In the genomic region with DNA sequence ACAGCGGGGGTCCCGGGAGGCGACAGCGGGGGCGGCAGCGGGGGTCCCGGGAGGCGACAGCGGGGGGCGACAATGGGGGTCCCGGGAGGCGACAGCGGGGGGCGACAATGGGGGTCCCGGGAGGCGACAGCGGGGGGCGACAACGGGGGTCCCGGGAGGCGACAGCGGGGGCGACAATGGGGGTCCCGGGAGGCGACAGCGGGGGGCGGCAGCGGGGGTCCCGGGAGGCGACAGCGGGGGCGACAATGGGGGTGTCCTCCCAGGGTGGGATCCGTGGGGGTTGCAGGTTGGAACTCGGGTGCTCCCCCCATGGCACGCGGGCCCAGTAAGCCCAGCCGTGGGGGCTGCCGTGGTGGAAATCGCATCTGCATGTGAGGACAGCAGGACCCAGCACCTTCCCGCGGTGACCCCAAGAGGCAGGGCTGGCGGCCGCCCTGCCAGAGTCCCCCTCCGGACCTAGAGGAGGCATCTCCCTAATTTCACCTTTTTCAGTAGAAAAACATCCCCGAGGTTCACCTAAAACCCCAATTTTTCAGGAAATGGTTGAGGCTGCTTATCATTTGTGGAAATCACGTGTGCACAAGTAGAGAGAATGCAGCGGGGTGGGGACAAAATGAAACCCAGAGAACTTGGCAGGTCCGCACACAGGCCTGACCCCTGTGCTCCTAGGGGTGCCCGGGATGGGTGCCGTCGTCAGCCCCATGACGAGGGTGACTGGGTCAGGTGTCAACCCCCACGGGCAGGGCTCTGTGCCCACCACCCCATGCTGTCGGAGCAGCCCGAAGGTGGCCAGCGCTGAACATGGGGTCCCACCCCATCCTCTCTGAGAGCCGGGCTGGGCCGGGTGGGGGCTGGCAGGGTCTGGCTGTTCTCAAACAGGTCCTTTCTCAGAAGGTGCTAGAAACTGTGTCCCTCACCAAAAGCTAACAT, we compare ENCODE assay signal across 21 cellular contexts. TPM values are rescaled to one million over a fixed set of nuclear protein-coding genes. Genes with fewer than 3 reads are reported as not detected.
A peak's percentile ranks its signal among the peaks of the same experiment; 100 is the strongest.
DNase-seq lines count a peak whose midpoint lies in the region; TF ChIP-seq lines count a peak whose summit lies in the region.
"Had no signal": no experiment of that assay in that cellular context is flagged by ENCODE, and none has a peak within 500 bp of the region (broad histone marks: within the 10 kb centered on the region; RNA-seq: fewer than 3 reads in every experiment).

No MANE protein-coding gene starts in this region.

- H3K27me3 Mint-ChIP-seq in activated CD4-positive, alpha-beta memory T cell treated with anti-CD3 and anti-CD28 coated beads, Interleukin-2, amount 10 ng/mL, durations not matched to agents 7 days and 5 days = peaks cover 4% of the 10 kb centered on the region
- no peaks in the 10 kb centered on the region for H3K27me3 Mint-ChIP-seq in activated CD4-positive, alpha-beta memory T cell treated with anti-CD3 and anti-CD28 coated beads for 36 hours
- no peaks in the 10 kb centered on the region for H3K27me3 Mint-ChIP-seq in CD8-positive, alpha-beta memory T cell
- peaks cover 5% of the 10 kb centered on the region for H3K27me3 Mint-ChIP-seq in glutamatergic neuron (ENCODE audit: unreplicated experiment)
- H3K27me3 Mint-ChIP-seq: stimulated activated naive CD8-positive, alpha-beta T cell treated with anti-CD3 and anti-CD28 coated beads, Interleukin-15, Interleukin-2, amounts not matched to agents 100 ng/mL and 50 ng/mL, for 24 hours had no signal

- peak overlapping the region; percentile 41 for H3K4me3 ChIP-seq in CD8-positive, alpha-beta memory T cell (ENCODE audit: low read length)
- H3K4me3 ChIP-seq: coronary artery, GM23338, prostate gland, SK-N-MC, upper lobe of left lung had no signal

- DNase-seq in activated CD4-positive, alpha-beta memory T cell treated with anti-CD3 and anti-CD28 coated beads, Interleukin-2, amount 10 ng/mL, durations not matched to agents 7 days and 5 days = no peak
- DNase-seq in activated CD4-positive, alpha-beta memory T cell treated with anti-CD3 and anti-CD28 coated beads for 36 hours = no peak
- peak in 1 of 5 donors; percentile 41 for DNase-seq in CD8-positive, alpha-beta memory T cell
- DNase-seq in glutamatergic neuron (peak; percentile 52), posterior vena cava (ENCODE audit: low spot score) (peak; percentile 78), T1000 (lab: John Stamatoyannopoulos, UW) (no peak), NCI-H1092 treated with DMSO at 0.1 percent for 48 hours (lab: John Stamatoyannopoulos, UW) (no peak), NCI-H1436 treated with DMSO at 0.1 percent for 48 hours (lab: John Stamatoyannopoulos, UW) (no peak)
- DNase-seq: activated CD8-positive, alpha-beta memory T cell treated with anti-CD3 and anti-CD28 coated beads for 24 hours; activated effector memory CD4-positive, alpha-beta T cell treated with Interleukin-2 at 50 U/mL for 16 hours; DMS79 treated with DMSO at 0.1 percent for 48 hours; foreskin melanocyte; IMR-90; NCI-H2171 treated with DMSO at 0.1 percent for 48 hours had no signal

- peak overlapping the region; percentile 56 for H3K27ac Mint-ChIP-seq in activated CD4-positive, alpha-beta memory T cell treated with anti-CD3 and anti-CD28 coated beads, Interleukin-2, amount 10 ng/mL, durations not matched to agents 7 days and 5 days
- H3K27ac Mint-ChIP-seq in activated CD4-positive, alpha-beta memory T cell treated with anti-CD3 and anti-CD28 coated beads for 36 hours = no peak overlapping the region
- peak overlapping the region in 2 of 8 donors; percentile 64 to 76 for H3K27ac Mint-ChIP-seq in CD8-positive, alpha-beta memory T cell
- peak overlapping the region; percentile 33 for H3K27ac Mint-ChIP-seq in glutamatergic neuron (ENCODE audit: unreplicated experiment)
- H3K27ac Mint-ChIP-seq: GM23338 had no signal

- no peak overlapping the region for H3K27ac ChIP-seq in CD8-positive, alpha-beta memory T cell (ENCODE audit: low read depth, low read length)
- H3K27ac ChIP-seq: coronary artery, epithelial cell of prostate, prostate gland, SK-N-MC, upper lobe of left lung had no signal

- CTCF ChIA-PET in activated CD4-positive, alpha-beta memory T cell treated with anti-CD3 and anti-CD28 coated beads, Interleukin-2, amount 10 ng/mL, durations not matched to agents 7 days and 5 days (lab: Charles Lee) = no interaction called here
- CTCF ChIA-PET in activated CD4-positive, alpha-beta memory T cell treated with anti-CD3 and anti-CD28 coated beads for 36 hours (lab: Charles Lee) = no interaction called here
- CTCF ChIA-PET in CD8-positive, alpha-beta memory T cell (lab: Charles Lee) = no interaction called here

- H3K27me3 ChIP-seq in CD8-positive, alpha-beta memory T cell (ENCODE audit: insufficient read depth, low read length, poor library complexity, severe bottlenecking) = no peaks in the 10 kb centered on the region
- H3K27me3 ChIP-seq: upper lobe of left lung had no signal

- H3K9me3 ChIP-seq in CD8-positive, alpha-beta memory T cell (ENCODE audit: low read length) = no peaks in the 10 kb centered on the region
- H3K9me3 ChIP-seq: prostate gland, upper lobe of left lung had no signal

- no peaks in the 10 kb centered on the region for H3K36me3 ChIP-seq in CD8-positive, alpha-beta memory T cell (ENCODE audit: insufficient read depth, low read length)
- H3K36me3 ChIP-seq: prostate gland, upper lobe of left lung had no signal

- TF ChIP-seq CTCF in glutamatergic neuron (IDR thresholded peaks at IDR 0.05; ENCODE audit: partially characterized antibody, unreplicated experiment) = no peak

- peaks cover 33% of the 10 kb centered on the region for H3K4me1 Mint-ChIP-seq in activated CD4-positive, alpha-beta memory T cell treated with anti-CD3 and anti-CD28 coated beads, Interleukin-2, amount 10 ng/mL, durations not matched to agents 7 days and 5 days
- peaks cover 29% of the 10 kb centered on the region for H3K4me1 Mint-ChIP-seq in activated CD4-positive, alpha-beta memory T cell treated with anti-CD3 and anti-CD28 coated beads for 36 hours (ENCODE audit: low read depth)
- peaks cover 27 to 34% (median 29%) of the 10 kb centered on the region in 3 donors for H3K4me1 Mint-ChIP-seq in CD8-positive, alpha-beta memory T cell
- H3K4me1 Mint-ChIP-seq in glutamatergic neuron (ENCODE audit: low read depth, unreplicated experiment) = peaks cover 5% of the 10 kb centered on the region
- H3K4me1 Mint-ChIP-seq: GM23338 had no signal

- POLR2A ChIA-PET in activated CD4-positive, alpha-beta memory T cell treated with anti-CD3 and anti-CD28 coated beads, Interleukin-2, amount 10 ng/mL, durations not matched to agents 7 days and 5 days (lab: Charles Lee) = interaction anchor here (0.7 to 1.0 kb wide), 2 partner anchors 10 to 18 kb away, joined by 3 read pairs; a partner anchor contains a TSS
- POLR2A ChIA-PET in activated CD4-positive, alpha-beta memory T cell treated with anti-CD3 and anti-CD28 coated beads for 36 hours (lab: Charles Lee) = no interaction called here
- POLR2A ChIA-PET in CD8-positive, alpha-beta memory T cell (lab: Charles Lee) = no interaction called here

- intact Hi-C loops in activated CD4-positive, alpha-beta memory T cell treated with anti-CD3 and anti-CD28 coated beads for 36 hours (cut with micrococcal nuclease) = no loop called here
- intact Hi-C loops in posterior vena cava (cut with DNase I) = no loop called here

- peaks cover 32% of the 10 kb centered on the region for H3K4me1 ChIP-seq in CD8-positive, alpha-beta memory T cell (ENCODE audit: insufficient read depth, low read length)
- H3K4me1 ChIP-seq: prostate gland had no signal

- no peaks in the 10 kb centered on the region for H3K9me3 Mint-ChIP-seq in activated CD4-positive, alpha-beta memory T cell treated with anti-CD3 and anti-CD28 coated beads, Interleukin-2, amount 10 ng/mL, durations not matched to agents 7 days and 5 days
- H3K9me3 Mint-ChIP-seq in activated CD4-positive, alpha-beta memory T cell treated with anti-CD3 and anti-CD28 coated beads for 36 hours = no peaks in the 10 kb centered on the region
- H3K9me3 Mint-ChIP-seq in CD8-positive, alpha-beta memory T cell = no peaks in the 10 kb centered on the region
- H3K9me3 Mint-ChIP-seq in glutamatergic neuron (ENCODE audit: unreplicated experiment) = peaks cover 4% of the 10 kb centered on the region
- H3K9me3 Mint-ChIP-seq: stimulated activated naive CD8-positive, alpha-beta T cell treated with anti-CD3 and anti-CD28 coated beads, Interleukin-15, Interleukin-2, amounts not matched to agents 100 ng/mL and 50 ng/mL, for 24 hours had no signal

- peak overlapping the region; percentile 13 for H3K4me3 Mint-ChIP-seq in activated CD4-positive, alpha-beta memory T cell treated with anti-CD3 and anti-CD28 coated beads, Interleukin-2, amount 10 ng/mL, durations not matched to agents 7 days and 5 days
- no peak overlapping the region for H3K4me3 Mint-ChIP-seq in activated CD4-positive, alpha-beta memory T cell treated with anti-CD3 and anti-CD28 coated beads for 36 hours
- H3K4me3 Mint-ChIP-seq in CD8-positive, alpha-beta memory T cell = peak overlapping the region; percentile 45 to 68 (median 64)
- H3K4me3 Mint-ChIP-seq in glutamatergic neuron (ENCODE audit: unreplicated experiment) = no peak overlapping the region
- H3K4me3 Mint-ChIP-seq: GM23338; stimulated activated naive CD8-positive, alpha-beta T cell treated with anti-CD3 and anti-CD28 coated beads, Interleukin-15, Interleukin-2, amounts not matched to agents 100 ng/mL and 50 ng/mL, for 24 hours had no signal

- no peaks in the 10 kb centered on the region for H3K36me3 Mint-ChIP-seq in activated CD4-positive, alpha-beta memory T cell treated with anti-CD3 and anti-CD28 coated beads, Interleukin-2, amount 10 ng/mL, durations not matched to agents 7 days and 5 days (ENCODE audit: low read depth)
- no peaks in the 10 kb centered on the region for H3K36me3 Mint-ChIP-seq in activated CD4-positive, alpha-beta memory T cell treated with anti-CD3 and anti-CD28 coated beads for 36 hours
- H3K36me3 Mint-ChIP-seq in CD8-positive, alpha-beta memory T cell = no peaks in the 10 kb centered on the region
- H3K36me3 Mint-ChIP-seq in glutamatergic neuron (ENCODE audit: unreplicated experiment) = no peaks in the 10 kb centered on the region

RNA-seq across cellular contexts. Expression of a gene that starts 10.5 kb away (rescaled TPM):
- total RNA-seq in activated CD4-positive, alpha-beta memory T cell treated with anti-CD3 and anti-CD28 coated beads, Interleukin-2, amount 10 ng/mL, durations not matched to agents 7 days and 5 days = 10 to 100 TPM; 27.3 to 28.1 TPM
- 10 to 100 TPM; 62.8 to 71.1 TPM for total RNA-seq in activated CD4-positive, alpha-beta memory T cell treated with anti-CD3 and anti-CD28 coated beads for 36 hours
- 10 to 100 TPM; 22.3 to 22.9 TPM for total RNA-seq in CD8-positive, alpha-beta memory T cell
- 2.6 TPM for polyA plus RNA-seq in CD8-positive, alpha-beta memory T cell
- total RNA-seq in glutamatergic neuron (ENCODE audit: unreplicated experiment) (47.1 TPM), posterior vena cava (100 to 1,000 TPM in 1 of 2 donors, 10 to 100 TPM in 1; 80.5 to 101 TPM)

Comparison
In these comparisons a context has a peak if more than half of its experiments do, and no peak if none do; other contexts are left out.
1. H3K4me3 Mint-ChIP-seq: peak in activated CD4-positive, alpha-beta memory T cell treated with anti-CD3 and anti-CD28 coated beads, Interleukin-2, amount 10 ng/mL, durations not matched to agents 7 days and 5 days (single experiment) and CD8-positive, alpha-beta memory T cell (7 of 7); none in activated CD4-positive, alpha-beta memory T cell treated with anti-CD3 and anti-CD28 coated beads for 36 hours (single experiment) and glutamatergic neuron (single experiment).
2. DNase-seq: peak in glutamatergic neuron (single experiment) and posterior vena cava (single experiment); none in activated CD4-positive, alpha-beta memory T cell treated with anti-CD3 and anti-CD28 coated beads, Interleukin-2, amount 10 ng/mL, durations not matched to agents 7 days and 5 days (single experiment), activated CD4-positive, alpha-beta memory T cell treated with anti-CD3 and anti-CD28 coated beads for 36 hours (single experiment), T1000 (single experiment), NCI-H1092 treated with DMSO at 0.1 percent for 48 hours (single experiment) and NCI-H1436 treated with DMSO at 0.1 percent for 48 hours (single experiment).